23 cellular contexts compared by ENCODE assay signal in the genomic region with DNA sequence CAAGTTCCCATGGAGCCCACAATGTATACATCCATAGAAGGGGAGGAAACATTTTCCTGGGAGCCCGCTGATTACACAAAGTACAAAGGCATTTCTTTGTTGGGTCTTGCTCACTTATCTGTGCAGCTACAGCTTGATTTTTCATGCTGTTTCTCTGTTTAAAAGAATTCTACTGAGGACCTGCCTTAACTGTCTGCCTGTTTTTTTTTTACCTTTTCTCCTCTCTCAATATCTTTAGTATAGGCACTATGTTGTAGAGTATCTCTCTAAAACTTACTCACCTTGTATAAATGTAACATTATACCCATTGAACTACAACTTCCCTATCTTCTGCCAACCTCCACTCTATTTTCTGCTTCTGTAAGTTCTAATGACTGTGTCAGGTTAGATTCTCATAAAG.
DNase-seq lines count a peak whose midpoint lies in the region; ATAC-seq, FAIRE-seq and TF ChIP-seq lines count a peak whose summit lies in the region.
"Had no signal": no experiment of that assay in that cellular context is flagged by ENCODE, and none has a peak within 500 bp of the region (broad histone marks: within the 10 kb centered on the region; RNA-seq: fewer than 3 reads in every experiment).

No MANE protein-coding gene starts in this region.

- H3K36me3 ChIP-seq in HepG2 (replicated peaks in 1 of 2; ENCODE audit: control insufficient read depth in 1 of 2, insufficient read depth in 2 of 2, low read length in 2 of 2) (no peaks in the 10 kb centered on the region), right lobe of liver (no peaks in the 10 kb centered on the region), HEK293 (ENCODE audit: control insufficient read depth in 2 of 2, insufficient read depth in 1 of 2, low read length in 2 of 2) (no peaks in the 10 kb centered on the region)
- H3K36me3 ChIP-seq: BE2C, BLaER1 had no signal

- ATAC-seq in HepG2 = no peak
- no peak for ATAC-seq in right lobe of liver
- ATAC-seq in HG03521 (IDR thresholded peaks at IDR 0.05; ENCODE audit: unreplicated experiment) = no peak
- ATAC-seq: GM12878 had no signal

- H2AFZ ChIP-seq in HepG2 (ENCODE audit: low read length) = no peak overlapping the region

- no peak for TF ChIP-seq CTCF in HepG2 (CRISPR knock-in tag; IDR thresholded peaks at IDR 0.05)
- TF ChIP-seq CTCF in right lobe of liver (IDR thresholded peaks at IDR 0.05) = no peak
- no peak for TF ChIP-seq CTCF in HEK293 (tag by site-specific recombination; IDR thresholded peaks at IDR 0.05)

- no peak overlapping the region for H3K4me2 ChIP-seq in HepG2 (ENCODE audit: low read depth, low read length)
- H3K4me2 ChIP-seq: BLaER1 had no signal

- in situ Hi-C loops in HepG2 (cut with HindIII; ENCODE audit: extremely low pct_ligation_motif_present, low pct_unique_long_range_greater_than_20kb) = no loop called here

- intact Hi-C loops in HepG2 (cut with micrococcal nuclease; ENCODE audit: unreplicated experiment) (no loop called here), right lobe of liver (cut with DNase I) (no loop called here)

- H3K4me1 ChIP-seq in HepG2 (ENCODE audit: insufficient read depth, low read length) (no peaks in the 10 kb centered on the region), right lobe of liver (no peaks in the 10 kb centered on the region), HEK293 (ENCODE audit: control insufficient read depth, insufficient read depth, low read length) (no peaks in the 10 kb centered on the region)
- H3K4me1 ChIP-seq: BE2C, BLaER1 had no signal

- no peak for FAIRE-seq in HepG2 (lab: Jason Lieb, UNC)
- FAIRE-seq: GM12878, GM12892, GM18507 had no signal

- no peak overlapping the region for H3K4me3 ChIP-seq in HepG2 (replicated peaks in 1 of 3; ENCODE audit: insufficient read depth in 1 of 3, low read depth in 2 of 3, low read length in 3 of 3)
- H3K4me3 ChIP-seq in right lobe of liver = no peak overlapping the region
- no peak overlapping the region for H3K4me3 ChIP-seq in HEK293 (ENCODE audit: low read depth, low read length)
- H3K4me3 ChIP-seq: BLaER1, GM12878 had no signal

- no peaks in the 10 kb centered on the region for H3K27me3 ChIP-seq in HepG2 (ENCODE audit: control insufficient read depth in 1 of 2, insufficient read depth in 2 of 2, low read length in 2 of 2)
- H3K27me3 ChIP-seq in right lobe of liver = no peaks in the 10 kb centered on the region
- H3K27me3 ChIP-seq: BE2C, BLaER1 had no signal

- no TSS peak for BruUV-seq in HepG2 (replicated peaks; lab: Mats Ljungman, UMichigan)

- CTCF ChIA-PET in HepG2 (lab: Yijun Ruan, JAX; ENCODE audit: low intra/inter-chr PET ratio, low total read pairs) = no interaction called here
- CTCF ChIA-PET in HEK293 (lab: Yijun Ruan, JAX) = no interaction called here

- TF ChIP-seq EP300 in HepG2 (IDR thresholded peaks at IDR 0.05; ENCODE audit: low read depth in 2 of 2, low read length in 2 of 2) = no peak
- TF ChIP-seq EP300 in HepG2 (CRISPR knock-in tag; IDR thresholded peaks at IDR 0.05; ENCODE audit: borderline replicate concordance) = no peak

- 50% methylated on average over 1 of the region's 1 CpG for WGBS in HepG2 (ENCODE audit: low lambda C conversion rate)
- 20% methylated on average over 1 of the region's 1 CpG for WGBS in right lobe of liver (ENCODE audit: insufficient coverage, low coverage, low lambda C conversion rate, missing lambda C conversion rate)

- H3K27ac ChIP-seq in HepG2 (ENCODE audit: extremely low read length, insufficient read depth, low read length) = no peak overlapping the region
- no peak overlapping the region for H3K27ac ChIP-seq in right lobe of liver
- H3K27ac ChIP-seq in HEK293 (ENCODE audit: extremely low read depth, low read depth, low read length) = no peak overlapping the region
- H3K27ac ChIP-seq: 22Rv1, BLaER1 had no signal

- H3K9ac ChIP-seq in HepG2 (ENCODE audit: insufficient read depth, low read depth, low read length) = no peak overlapping the region
- H3K9ac ChIP-seq: BLaER1 had no signal

- no peaks in the 10 kb centered on the region for H4K20me1 ChIP-seq in HepG2 (ENCODE audit: insufficient read depth, low read length)
- H4K20me1 ChIP-seq: BLaER1 had no signal

- no peak for DNase-seq in HepG2 (ENCODE audit: low spot score)
- DNase-seq in right lobe of liver = no peak
- no peak for DNase-seq in activated CD4-positive, alpha-beta T cell treated with anti-CD3 and anti-CD28 coated beads for 4 hours
- DNase-seq: ACHN; BE2C; C1 segment of cervical spinal cord; CD4-positive, alpha-beta memory T cell; CD4-positive, CD25-positive, alpha-beta regulatory T cell; CD8-positive, alpha-beta memory T cell; COR-L47; DMS 273 treated with DMSO at 0.1 percent for 48 hours; DMS153; DMS79; DND-41; EL; GDM1 had no signal

- no peak for TF ChIP-seq POLR2A in HepG2 (IDR thresholded peaks at IDR 0.05; ENCODE audit: insufficient read depth in 1 of 2, low read depth in 2 of 2, low read length in 2 of 2)
- no peak for TF ChIP-seq POLR2A in right lobe of liver (IDR thresholded peaks at IDR 0.05)

- no peaks in the 10 kb centered on the region for H3K79me2 ChIP-seq in HepG2 (ENCODE audit: insufficient read depth, low read length)

- peaks cover 13% of the 10 kb centered on the region for H3K9me3 ChIP-seq in HepG2 (ENCODE audit: low read length)
- H3K9me3 ChIP-seq in right lobe of liver = peaks cover 0 to 6% (median 0%) of the 10 kb centered on the region in 4 donors
- H3K9me3 ChIP-seq in HEK293 (ENCODE audit: control insufficient read depth, insufficient read depth, low read depth, low read length) = no peaks in the 10 kb centered on the region
- H3K9me3 ChIP-seq: BE2C had no signal

- no peak for TF ChIP-seq RAD21 in HepG2 (CRISPR knock-in tag; IDR thresholded peaks at IDR 0.05)

- POLR2A ChIA-PET in HepG2 (lab: Yijun Ruan, JAX) (no interaction called here), HEK293 (lab: Yijun Ruan, JAX) (no interaction called here)

TF ChIP-seq in HepG2, 621 proteins besides CTCF, POLR2A, EP300 and RAD21:
- TF ChIP-seq, protein P1, sequence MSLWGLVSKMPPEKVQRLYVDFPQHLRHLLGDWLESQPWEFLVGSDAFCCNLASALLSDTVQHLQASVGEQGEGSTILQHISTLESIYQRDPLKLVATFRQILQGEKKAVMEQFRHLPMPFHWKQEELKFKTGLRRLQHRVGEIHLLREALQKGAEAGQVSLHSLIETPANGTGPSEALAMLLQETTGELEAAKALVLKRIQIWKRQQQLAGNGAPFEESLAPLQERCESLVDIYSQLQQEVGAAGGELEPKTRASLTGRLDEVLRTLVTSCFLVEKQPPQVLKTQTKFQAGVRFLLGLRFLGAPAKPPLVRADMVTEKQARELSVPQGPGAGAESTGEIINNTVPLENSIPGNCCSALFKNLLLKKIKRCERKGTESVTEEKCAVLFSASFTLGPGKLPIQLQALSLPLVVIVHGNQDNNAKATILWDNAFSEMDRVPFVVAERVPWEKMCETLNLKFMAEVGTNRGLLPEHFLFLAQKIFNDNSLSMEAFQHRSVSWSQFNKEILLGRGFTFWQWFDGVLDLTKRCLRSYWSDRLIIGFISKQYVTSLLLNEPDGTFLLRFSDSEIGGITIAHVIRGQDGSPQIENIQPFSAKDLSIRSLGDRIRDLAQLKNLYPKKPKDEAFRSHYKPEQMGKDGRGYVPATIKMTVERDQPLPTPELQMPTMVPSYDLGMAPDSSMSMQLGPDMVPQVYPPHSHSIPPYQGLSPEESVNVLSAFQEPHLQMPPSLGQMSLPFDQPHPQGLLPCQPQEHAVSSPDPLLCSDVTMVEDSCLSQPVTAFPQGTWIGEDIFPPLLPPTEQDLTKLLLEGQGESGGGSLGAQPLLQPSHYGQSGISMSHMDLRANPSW (CRISPR knock-in tag; IDR thresholded peaks at IDR 0.05; ENCODE audit: borderline replicate concordance) = no peak
- TF ChIP-seq KDM2A (CRISPR knock-in tag; IDR thresholded peaks at IDR 0.05; ENCODE audit: borderline replicate concordance, low read depth) = no peak
- TF ChIP-seq ZFP36 (IDR thresholded peaks at IDR 0.05; ENCODE audit: borderline replicate concordance, low read depth, low read length, partially characterized antibody) = peak; percentile 23

TF ChIP-seq in HEK293, 187 proteins besides CTCF, POLR2A, EP300 and RAD21:
- peak; percentile 40 for TF ChIP-seq SETDB1 (IDR thresholded peaks at IDR 0.05; ENCODE audit: insufficient read length, low read length)
- TF ChIP-seq, protein P2, sequence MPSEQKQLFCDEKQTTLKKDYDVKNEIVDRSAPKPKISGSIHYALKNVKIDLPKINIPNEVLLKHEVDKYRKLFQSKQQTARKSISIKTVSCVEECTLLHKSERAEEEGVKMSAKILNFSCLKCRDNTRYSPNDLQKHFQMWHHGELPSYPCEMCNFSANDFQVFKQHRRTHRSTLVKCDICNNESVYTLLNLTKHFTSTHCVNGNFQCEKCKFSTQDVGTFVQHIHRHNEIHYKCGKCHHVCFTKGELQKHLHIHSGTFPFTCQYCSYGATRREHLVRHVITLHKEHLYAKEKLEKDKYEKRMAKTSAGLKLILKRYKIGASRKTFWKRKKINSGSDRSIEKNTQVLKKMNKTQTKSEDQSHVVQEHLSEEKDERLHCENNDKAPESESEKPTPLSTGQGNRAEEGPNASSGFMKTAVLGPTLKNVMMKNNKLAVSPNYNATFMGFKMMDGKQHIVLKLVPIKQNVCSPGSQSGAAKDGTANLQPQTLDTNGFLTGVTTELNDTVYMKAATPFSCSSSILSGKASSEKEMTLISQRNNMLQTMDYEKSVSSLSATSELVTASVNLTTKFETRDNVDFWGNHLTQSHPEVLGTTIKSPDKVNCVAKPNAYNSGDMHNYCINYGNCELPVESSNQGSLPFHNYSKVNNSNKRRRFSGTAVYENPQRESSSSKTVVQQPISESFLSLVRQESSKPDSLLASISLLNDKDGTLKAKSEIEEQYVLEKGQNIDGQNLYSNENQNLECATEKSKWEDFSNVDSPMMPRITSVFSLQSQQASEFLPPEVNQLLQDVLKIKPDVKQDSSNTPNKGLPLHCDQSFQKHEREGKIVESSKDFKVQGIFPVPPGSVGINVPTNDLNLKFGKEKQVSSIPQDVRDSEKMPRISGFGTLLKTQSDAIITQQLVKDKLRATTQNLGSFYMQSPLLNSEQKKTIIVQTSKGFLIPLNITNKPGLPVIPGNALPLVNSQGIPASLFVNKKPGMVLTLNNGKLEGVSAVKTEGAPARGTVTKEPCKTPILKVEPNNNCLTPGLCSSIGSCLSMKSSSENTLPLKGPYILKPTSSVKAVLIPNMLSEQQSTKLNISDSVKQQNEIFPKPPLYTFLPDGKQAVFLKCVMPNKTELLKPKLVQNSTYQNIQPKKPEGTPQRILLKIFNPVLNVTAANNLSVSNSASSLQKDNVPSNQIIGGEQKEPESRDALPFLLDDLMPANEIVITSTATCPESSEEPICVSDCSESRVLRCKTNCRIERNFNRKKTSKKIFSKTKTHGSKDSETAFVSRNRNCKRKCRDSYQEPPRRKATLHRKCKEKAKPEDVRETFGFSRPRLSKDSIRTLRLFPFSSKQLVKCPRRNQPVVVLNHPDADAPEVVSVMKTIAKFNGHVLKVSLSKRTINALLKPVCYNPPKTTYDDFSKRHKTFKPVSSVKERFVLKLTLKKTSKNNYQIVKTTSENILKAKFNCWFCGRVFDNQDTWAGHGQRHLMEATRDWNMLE (tag by site-specific recombination; conservative IDR thresholded peaks at IDR 0.05; ENCODE audit: low read depth) = no peak
